18 cellular contexts compared by ENCODE assay signal in genomic region chr1:9257851-9258250, GRCh38.
"Had no signal": no experiment of that assay in that cellular context is flagged by ENCODE, and none has a peak within 500 bp of the region (broad histone marks: within the 10 kb centered on the region; RNA-seq: fewer than 3 reads in every experiment).

No MANE protein-coding gene starts in this region.

- H3K4me1 ChIP-seq: pancreas, thyroid gland had no signal

- DNase-seq: activated CD4-positive, alpha-beta T cell treated with anti-CD3 and anti-CD28 coated beads, Interleukin-2, amount 50 U/mL, for 1 hour; activated CD8-positive, alpha-beta memory T cell treated with anti-CD3 and anti-CD28 coated beads for 24 hours; activated CD8-positive, alpha-beta memory T cell treated with anti-CD3 and anti-CD28 coated beads, Interleukin-2, amount 50 U/mL, for 48 hours; activated gamma-delta T cell; activated T-cell treated with anti-CD3 and anti-CD28 coated beads, Interleukin-2, amount 50 U/mL, for 72 hours; adrenal gland; cerebellar nuclear complex; cortex of kidney; effector CD4-positive, alpha-beta T cell; heart left ventricle; immature natural killer cell; pancreas; stimulated activated naive CD4-positive, alpha-beta T cell; thyroid gland had no signal

- H3K27me3 ChIP-seq: adrenal gland, gastroesophageal sphincter, heart left ventricle, pancreas, thyroid gland had no signal

- H2AFZ ChIP-seq: neural progenitor cell had no signal

- H3K4me2 ChIP-seq: neural progenitor cell had no signal

- H3K4me3 ChIP-seq: adrenal gland, gastroesophageal sphincter, heart left ventricle, neural progenitor cell, pancreas, thyroid gland had no signal

- ATAC-seq: activated CD4-positive, CD25-positive, alpha-beta regulatory T cell treated with anti-CD3 and anti-CD28 coated beads, Interleukin-2, amount 50 U/mL, for 24 hours; activated T-cell treated with anti-CD3 and anti-CD28 coated beads, Interleukin-2, amount 50 U/mL, for 72 hours; esophagus mucosa; gastroesophageal sphincter; heart left ventricle; pancreas had no signal

- FAIRE-seq: pancreas had no signal

- H3K9ac ChIP-seq: neural progenitor cell had no signal

- H3K9me3 ChIP-seq: adrenal gland, gastroesophageal sphincter, heart left ventricle, pancreas, thyroid gland had no signal

- H3K27ac ChIP-seq: adrenal gland, heart left ventricle, neural progenitor cell, pancreas, thyroid gland had no signal

- H3K36me3 ChIP-seq: neural progenitor cell had no signal
